In the genomic region with DNA sequence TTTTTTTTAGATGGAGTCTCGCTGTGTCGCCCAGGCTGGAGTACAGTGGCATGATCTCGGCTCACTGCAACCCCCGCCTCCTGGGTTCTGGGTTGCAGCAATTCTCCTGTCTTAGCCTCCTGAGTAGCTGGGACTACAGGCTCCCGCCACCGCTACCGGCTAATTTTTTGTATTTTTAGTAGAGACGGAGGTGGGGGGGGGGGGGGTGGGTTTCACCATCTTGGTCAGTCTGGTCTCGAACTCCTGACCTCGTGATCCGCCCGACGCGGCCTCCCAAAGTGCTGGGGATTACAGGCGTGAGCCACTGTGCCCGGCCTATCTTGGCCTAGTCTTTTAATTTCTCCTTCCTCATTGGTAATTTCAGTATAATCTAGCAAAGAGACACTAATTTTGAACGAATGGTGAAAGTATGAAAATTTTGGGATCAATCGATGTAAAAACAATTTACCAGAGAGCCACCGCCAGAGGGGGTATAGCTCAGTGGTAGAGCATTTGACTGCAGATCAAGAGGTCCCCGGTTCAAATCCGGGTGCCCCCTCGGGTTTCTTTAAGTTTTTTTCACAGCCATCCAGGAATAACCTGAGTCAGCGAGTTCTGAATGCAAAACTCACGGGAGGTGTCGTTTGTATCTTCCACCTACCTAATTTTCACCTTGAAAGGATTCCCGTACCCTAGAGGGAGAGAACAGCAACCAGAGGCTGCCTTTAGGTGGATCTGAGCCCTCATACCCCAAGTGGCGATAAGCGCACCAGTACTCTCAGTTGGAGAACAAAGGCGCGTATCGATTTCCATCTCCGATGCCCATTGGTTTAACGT, we compare ENCODE assay signal across 8 cellular contexts.
DNase-seq lines count a peak whose midpoint lies in the region; ATAC-seq and TF ChIP-seq lines count a peak whose summit lies in the region.

No MANE protein-coding gene starts in this region.

- H3K4me3 ChIP-seq in Loucy (ENCODE audit: low read length, poor library complexity, severe bottlenecking) (peak overlapping the region; percentile 88), iPS-18a (ENCODE audit: low read length) (peak overlapping the region; percentile 74), skin epidermis (peak overlapping the region in 4 of 7 experiments; percentile 7 to 85 (median 76))

- no peaks in the 10 kb centered on the region for H3K36me3 ChIP-seq in Loucy (ENCODE audit: insufficient read depth, low read length)
- H3K36me3 ChIP-seq in iPS-18a (ENCODE audit: control insufficient read depth, low read depth, low read length) = no peaks in the 10 kb centered on the region

- no peak for ATAC-seq in HG02970 (IDR thresholded peaks at IDR 0.05; ENCODE audit: low FRiP score, unreplicated experiment)
- no peak for ATAC-seq in GM18511 (IDR thresholded peaks at IDR 0.05; ENCODE audit: unreplicated experiment)

- no peaks in the 10 kb centered on the region for H3K27me3 ChIP-seq in Loucy (ENCODE audit: insufficient read depth, low read length, poor library complexity, severe bottlenecking)
- H3K27me3 ChIP-seq in iPS-18a (ENCODE audit: control insufficient read depth, insufficient read depth, low read length) = peaks cover 8% of the 10 kb centered on the region

- peak overlapping the region; percentile 91 for H3K4me2 ChIP-seq in Loucy (ENCODE audit: low read depth, low read length, poor library complexity, severe bottlenecking)

- H3K9ac ChIP-seq in Loucy (ENCODE audit: low read depth, low read length, poor library complexity, severe bottlenecking) (peak overlapping the region; percentile 97), iPS-18a (ENCODE audit: low read length) (peak overlapping the region; percentile 61)

- DNase-seq in DMS 273 treated with DMSO at 0.1 percent for 48 hours (lab: John Stamatoyannopoulos, UW) (peak; percentile 46), SKM-1 treated with dmso at 0.1 percent for 144 hours (lab: John Stamatoyannopoulos, UW; ENCODE audit: unreplicated experiment) (peak; percentile 82), anterior cingulate cortex (lab: John Stamatoyannopoulos, UW) (peak in 44 of 58 donors; percentile 10 to 82 (median 44))

- peaks cover 13% of the 10 kb centered on the region for H4K20me1 ChIP-seq in Loucy (ENCODE audit: insufficient read depth, low read length, poor library complexity, severe bottlenecking)

- peak; percentile 42 for TF ChIP-seq CTCF in Loucy (conservative IDR thresholded peaks at IDR 0.05; ENCODE audit: low read length)

- no peaks in the 10 kb centered on the region for H3K9me3 ChIP-seq in Loucy (ENCODE audit: insufficient read depth, low read depth, low read length)
- no peaks in the 10 kb centered on the region for H3K9me3 ChIP-seq in iPS-18a (ENCODE audit: control insufficient read depth, low read depth, low read length)

- H2AFZ ChIP-seq in Loucy (ENCODE audit: low read length) = peak overlapping the region; percentile 85

- peaks cover 23% of the 10 kb centered on the region for H3K79me2 ChIP-seq in Loucy (ENCODE audit: insufficient read depth, low read length)

- no peaks in the 10 kb centered on the region; the same call in 1 of the 2 replicates for H3F3A ChIP-seq in Loucy (ENCODE audit: low read depth)

- no peak overlapping the region for H3K27ac ChIP-seq in iPS-18a (ENCODE audit: low read length)
- peak overlapping the region in 19 of 21 experiments; percentile 28 to 99 (median 94) for H3K27ac ChIP-seq in skin epidermis

- peaks cover 7% of the 10 kb centered on the region for H3K4me1 ChIP-seq in Loucy (ENCODE audit: insufficient read depth, low read length, poor library complexity, severe bottlenecking)
- H3K4me1 ChIP-seq in iPS-18a (ENCODE audit: control insufficient read depth, low read depth, low read length) = peaks cover 16% of the 10 kb centered on the region

- no peaks in the 10 kb centered on the region for H3K9me2 ChIP-seq in Loucy (replicated peaks; ENCODE audit: low read depth, low read length)
